ENCODE assay signal across 1 cellular context in the genomic region with DNA sequence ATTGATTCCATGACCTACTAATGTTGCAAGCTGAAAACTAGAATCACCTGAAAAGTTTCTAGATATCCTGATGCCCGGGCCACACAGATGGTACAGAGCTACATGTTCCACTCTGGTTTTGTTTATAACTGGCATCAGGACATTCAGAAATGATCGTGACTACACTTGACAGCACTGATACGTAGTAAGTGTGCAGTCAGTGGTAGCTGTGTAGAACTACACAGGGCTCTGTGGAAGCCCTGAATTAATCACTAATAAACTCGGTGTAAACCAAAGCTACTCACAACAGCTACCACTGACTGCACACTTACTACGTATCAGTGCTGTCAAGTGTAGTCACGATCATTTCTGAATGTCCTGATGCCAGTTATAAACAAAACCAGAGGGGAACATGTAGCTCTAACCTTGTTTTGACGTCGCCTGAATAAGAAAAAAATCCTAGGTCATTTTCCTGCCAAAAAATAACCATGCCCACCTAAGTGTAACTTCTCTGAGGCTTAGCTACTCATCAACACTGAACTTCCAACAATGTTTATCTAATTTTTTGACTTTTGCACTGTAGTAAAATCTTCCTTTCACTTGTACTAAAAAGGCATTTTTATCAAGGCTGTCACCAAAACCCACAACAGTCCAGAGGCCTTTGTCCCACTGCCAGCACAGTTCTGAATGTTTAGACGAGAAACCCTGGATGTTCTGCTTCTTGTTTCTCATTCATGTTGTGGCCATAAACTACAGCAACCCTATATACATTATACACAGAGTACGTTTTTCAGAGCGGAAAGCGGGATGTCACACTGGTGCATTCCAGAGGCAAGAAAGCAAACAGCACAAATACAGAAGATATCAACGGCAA.
TF ChIP-seq lines count a peak whose summit lies in the region.

No MANE protein-coding gene starts in this region.

TF ChIP-seq in HCT116, 20 proteins besides CTCF, POLR2A, EP300 and RAD21 (continued from another document):
- TF ChIP-seq ELF1 (IDR thresholded peaks at IDR 0.05; ENCODE audit: borderline replicate concordance, low read depth) = no peak
- no peak for TF ChIP-seq POLR2AphosphoS5 (IDR thresholded peaks at IDR 0.05; ENCODE audit: low read depth, low read length)
- TF ChIP-seq EGR1 (IDR thresholded peaks at IDR 0.05; ENCODE audit: low read depth) = no peak
- TF ChIP-seq, protein P1, sequence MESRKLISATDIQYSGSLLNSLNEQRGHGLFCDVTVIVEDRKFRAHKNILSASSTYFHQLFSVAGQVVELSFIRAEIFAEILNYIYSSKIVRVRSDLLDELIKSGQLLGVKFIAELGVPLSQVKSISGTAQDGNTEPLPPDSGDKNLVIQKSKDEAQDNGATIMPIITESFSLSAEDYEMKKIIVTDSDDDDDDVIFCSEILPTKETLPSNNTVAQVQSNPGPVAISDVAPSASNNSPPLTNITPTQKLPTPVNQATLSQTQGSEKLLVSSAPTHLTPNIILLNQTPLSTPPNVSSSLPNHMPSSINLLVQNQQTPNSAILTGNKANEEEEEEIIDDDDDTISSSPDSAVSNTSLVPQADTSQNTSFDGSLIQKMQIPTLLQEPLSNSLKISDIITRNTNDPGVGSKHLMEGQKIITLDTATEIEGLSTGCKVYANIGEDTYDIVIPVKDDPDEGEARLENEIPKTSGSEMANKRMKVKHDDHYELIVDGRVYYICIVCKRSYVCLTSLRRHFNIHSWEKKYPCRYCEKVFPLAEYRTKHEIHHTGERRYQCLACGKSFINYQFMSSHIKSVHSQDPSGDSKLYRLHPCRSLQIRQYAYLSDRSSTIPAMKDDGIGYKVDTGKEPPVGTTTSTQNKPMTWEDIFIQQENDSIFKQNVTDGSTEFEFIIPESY (IDR thresholded peaks at IDR 0.05; ENCODE audit: extremely low read depth, insufficient replicate concordance, low read length) = no peak
- TF ChIP-seq EZH2 (IDR thresholded peaks at IDR 0.05) = no peak
- TF ChIP-seq TCF7L2 (IDR thresholded peaks at IDR 0.05; ENCODE audit: borderline replicate concordance, extremely low read depth, insufficient read depth, insufficient read length) = no peak
- TF ChIP-seq EZH2phosphoT487 (IDR thresholded peaks at IDR 0.05; ENCODE audit: borderline replicate concordance) = no peak
- TF ChIP-seq CEBPB (IDR thresholded peaks at IDR 0.05; ENCODE audit: low read depth) = no peak
- TF ChIP-seq JUND (IDR thresholded peaks at IDR 0.05) = no peak
- no peak for TF ChIP-seq SIN3A (IDR thresholded peaks at IDR 0.05; ENCODE audit: low read depth)
- TF ChIP-seq, protein P2, sequence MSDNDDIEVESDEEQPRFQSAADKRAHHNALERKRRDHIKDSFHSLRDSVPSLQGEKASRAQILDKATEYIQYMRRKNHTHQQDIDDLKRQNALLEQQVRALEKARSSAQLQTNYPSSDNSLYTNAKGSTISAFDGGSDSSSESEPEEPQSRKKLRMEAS (IDR thresholded peaks at IDR 0.05) = no peak
- TF ChIP-seq, protein P3, sequence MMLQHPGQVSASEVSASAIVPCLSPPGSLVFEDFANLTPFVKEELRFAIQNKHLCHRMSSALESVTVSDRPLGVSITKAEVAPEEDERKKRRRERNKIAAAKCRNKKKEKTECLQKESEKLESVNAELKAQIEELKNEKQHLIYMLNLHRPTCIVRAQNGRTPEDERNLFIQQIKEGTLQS (IDR thresholded peaks at IDR 0.05) = no peak
- TF ChIP-seq FOSL1 (IDR thresholded peaks at IDR 0.05; ENCODE audit: low read depth) = no peak
